In genomic region chr18:48548404-48548771, GRCh38 we compare ENCODE assay signal across 2 cellular contexts.
TF ChIP-seq lines count a peak whose summit lies in the region.

No MANE protein-coding gene starts in this region.

TF ChIP-seq in GM23338, 12 proteins besides CTCF, POLR2A, EP300 and RAD21 (continued from another document):
- no peak for TF ChIP-seq REST (IDR thresholded peaks at IDR 0.05; ENCODE audit: unreplicated experiment)

TF ChIP-seq in WTC11, 78 proteins besides CTCF, POLR2A, EP300 and RAD21 (continued from another document):
- TF ChIP-seq ATF6 (CRISPR knock-in tag; IDR thresholded peaks at IDR 0.05) (no peak), ZNF281 (CRISPR knock-in tag; IDR thresholded peaks at IDR 0.05) (no peak), MXD4 (CRISPR knock-in tag; IDR thresholded peaks at IDR 0.05; ENCODE audit: borderline replicate concordance) (no peak), ZBTB43 (CRISPR knock-in tag; IDR thresholded peaks at IDR 0.05) (no peak)
